ENCODE assay signal across 19 cellular contexts in genomic region chr3:88132894-88133293, GRCh38. TPM values are rescaled to one million over a fixed set of nuclear protein-coding genes. Genes with fewer than 3 reads are reported as not detected.
DNase-seq lines count a peak whose midpoint lies in the region; ATAC-seq and TF ChIP-seq lines count a peak whose summit lies in the region.
"Had no signal": no experiment of that assay in that cellular context is flagged by ENCODE, and none has a peak within 500 bp of the region (broad histone marks: within the 10 kb centered on the region; RNA-seq: fewer than 3 reads in every experiment).

No MANE protein-coding gene starts in this region.

- H3K79me1 ChIP-seq in IMR-90 (ENCODE audit: low read depth in 1 of 2, low read length in 2 of 2) (peaks cover 0 to 9% of the 10 kb centered on the region in 2 experiments; a peak in 1 of 4 replicates), trophoblast cell (ENCODE audit: low read length) (no peaks in the 10 kb centered on the region)

- peak overlapping the region; percentile 60; the same call in 1 of the 2 replicates for H3K4me2 ChIP-seq in IMR-90 (ENCODE audit: low read depth, low read length)
- no peak overlapping the region for H3K4me2 ChIP-seq in trophoblast cell (ENCODE audit: low read length)

- H3K9me1 ChIP-seq in IMR-90 (ENCODE audit: insufficient read depth, low read length): no peaks in the 10 kb centered on the region

- peak overlapping the region; percentile 47 for H3K27ac Mint-ChIP-seq in activated T-cell treated with anti-CD3 and anti-CD28 coated beads, Interleukin-2, amount 50 U/mL, for 24 hours
- H3K27ac Mint-ChIP-seq in endodermal cell: peak overlapping the region; percentile 50

- H3K36me3 ChIP-seq in IMR-90 (ENCODE audit: control insufficient read depth, insufficient read depth, low read length): peaks cover 6% of the 10 kb centered on the region
- H3K36me3 ChIP-seq in endodermal cell (ENCODE audit: control insufficient read depth, insufficient read depth, low read length): peaks cover 29% of the 10 kb centered on the region
- no peaks in the 10 kb centered on the region for H3K36me3 ChIP-seq in trophoblast cell (ENCODE audit: control insufficient read depth in 1 of 2, insufficient read depth in 2 of 2, low read length in 2 of 2)
- H3K36me3 ChIP-seq in spleen: peaks cover 0 to 84% (median 19%) of the 10 kb centered on the region in 6 donors

- H3K27me3 ChIP-seq in IMR-90 (ENCODE audit: control insufficient read depth, insufficient read depth, low read length) (no peaks in the 10 kb centered on the region), endodermal cell (ENCODE audit: control insufficient read depth, insufficient read depth, low read length, poor library complexity, severe bottlenecking) (no peaks in the 10 kb centered on the region), trophoblast cell (ENCODE audit: insufficient read depth, low read length) (no peaks in the 10 kb centered on the region), spleen (replicated peaks in 1 of 7) (no peaks in the 10 kb centered on the region)
- H3K27me3 ChIP-seq: Peyer's patch had no signal

- H2BK20ac ChIP-seq in IMR-90 (ENCODE audit: low read depth, low read length): no peak overlapping the region

- TF ChIP-seq POLR2A in IMR-90 (IDR thresholded peaks at IDR 0.05; ENCODE audit: low read depth, low read length) (no peak), spleen (IDR thresholded peaks at IDR 0.05) (no peak)

- H3K9ac ChIP-seq in IMR-90 (ENCODE audit: low read depth, low read length) (no peak overlapping the region), endodermal cell (ENCODE audit: extremely low read depth, low read length, poor library complexity, severe bottlenecking) (no peak overlapping the region), trophoblast cell (ENCODE audit: low read length) (no peak overlapping the region)

- H3K18ac ChIP-seq in IMR-90 (ENCODE audit: low read depth, low read length) (no peak overlapping the region), trophoblast cell (ENCODE audit: low read length) (no peak overlapping the region)

- H4K12ac ChIP-seq in trophoblast cell (ENCODE audit: low read depth, low read length): no peak overlapping the region

- H4K91ac ChIP-seq in IMR-90 (ENCODE audit: insufficient read depth, low read depth, low read length): no peak overlapping the region
- no peak overlapping the region for H4K91ac ChIP-seq in trophoblast cell (ENCODE audit: low read depth, low read length)

- H2BK120ac ChIP-seq in IMR-90 (ENCODE audit: low read depth, low read length) (no peak overlapping the region), trophoblast cell (ENCODE audit: insufficient read depth, low read length, poor library complexity) (no peak overlapping the region)

- in situ Hi-C loops in IMR-90 (cut with MboI; ENCODE audit: low sequenced_read_pairs): loop anchor here (25.0 kb wide), 1 partner anchor 1146 kb away; the partner anchor contains the start of gene VGLL3

- H3K56ac ChIP-seq in IMR-90 (ENCODE audit: extremely low read depth, insufficient read depth, low read length): no peak overlapping the region

- no peaks in the 10 kb centered on the region for H3K27me3 Mint-ChIP-seq in activated T-cell treated with anti-CD3 and anti-CD28 coated beads, Interleukin-2, amount 50 U/mL, for 24 hours
- H3K27me3 Mint-ChIP-seq in endodermal cell (ENCODE audit: insufficient read depth): no peaks in the 10 kb centered on the region

- TF ChIP-seq CTCF in IMR-90 (conservative IDR thresholded peaks at IDR 0.05; ENCODE audit: low read depth, low read length) (no peak), endodermal cell (conservative IDR thresholded peaks at IDR 0.05) (no peak), spleen (IDR thresholded peaks at IDR 0.05 in 8 of 11, conservative IDR thresholded peaks at IDR 0.05 in 3 of 11) (no peak)

- H2AFZ ChIP-seq in IMR-90 (replicated peaks; ENCODE audit: low read length, poor library complexity): no peak overlapping the region
- H2AFZ ChIP-seq in trophoblast cell (ENCODE audit: insufficient read depth, low read length, poor library complexity): no peak overlapping the region

- no peak overlapping the region for H2BK15ac ChIP-seq in IMR-90 (ENCODE audit: low read depth, low read length)

- no peak overlapping the region for H3K4me3 Mint-ChIP-seq in activated T-cell treated with anti-CD3 and anti-CD28 coated beads, Interleukin-2, amount 50 U/mL, for 24 hours
- H3K4me3 Mint-ChIP-seq in endodermal cell: no peak overlapping the region
- H3K4me3 Mint-ChIP-seq: H9 had no signal

- dilution Hi-C loops in IMR-90 (cut with HindIII; ENCODE audit: low sequenced_read_pairs, unreplicated experiment): no loop called here

- no peak overlapping the region for H3K4me3 ChIP-seq in IMR-90 (ENCODE audit: insufficient read depth, low read depth, low read length)
- no peak overlapping the region for H3K4me3 ChIP-seq in endodermal cell (ENCODE audit: low read length)
- H3K4me3 ChIP-seq in trophoblast cell (ENCODE audit: low read depth, low read length): no peak overlapping the region
- no peak overlapping the region for H3K4me3 ChIP-seq in spleen
- H3K4me3 ChIP-seq: K562, Peyer's patch had no signal

- no peak overlapping the region for H2AK9ac ChIP-seq in IMR-90 (replicated peaks; ENCODE audit: low read depth, low read length, poor library complexity)

- H3K23ac ChIP-seq in IMR-90 (ENCODE audit: low read depth, low read length): no peak overlapping the region
- no peak overlapping the region for H3K23ac ChIP-seq in trophoblast cell (ENCODE audit: low read length)

- intact Hi-C loops in IMR-90 (cut with micrococcal nuclease) (no loop called here), spleen (cut with DNase I; ENCODE audit: low total_unique reads) (no loop called here)

- H3K9me3 Mint-ChIP-seq in activated T-cell treated with anti-CD3 and anti-CD28 coated beads, Interleukin-2, amount 50 U/mL, for 24 hours: no peaks in the 10 kb centered on the region
- no peaks in the 10 kb centered on the region for H3K9me3 Mint-ChIP-seq in endodermal cell
- H3K9me3 Mint-ChIP-seq: H9 had no signal

- no peak overlapping the region for H4K5ac ChIP-seq in IMR-90 (ENCODE audit: low read depth, low read length)

- H3K4ac ChIP-seq in IMR-90 (ENCODE audit: low read depth, low read length) (no peak overlapping the region), trophoblast cell (ENCODE audit: low read depth, low read length) (no peak overlapping the region)

- H3K14ac ChIP-seq in IMR-90 (replicated peaks; ENCODE audit: low read depth, low read length) (no peak overlapping the region), trophoblast cell (ENCODE audit: low read length) (no peak overlapping the region)

- TF ChIP-seq RAD21 in IMR-90 (IDR thresholded peaks at IDR 0.05; ENCODE audit: low read length): no peak

- POLR2A ChIA-PET in IMR-90 (lab: Charles Lee; ENCODE audit: unreplicated experiment): no interaction called here

- no peaks in the 10 kb centered on the region for H4K20me1 ChIP-seq in IMR-90 (ENCODE audit: insufficient read depth, low read length)

- no TSS peak for BruUV-seq in IMR-90 (replicated peaks; lab: Mats Ljungman, UMichigan)

- peaks cover 10% of the 10 kb centered on the region for H3K4me1 Mint-ChIP-seq in activated T-cell treated with anti-CD3 and anti-CD28 coated beads, Interleukin-2, amount 50 U/mL, for 24 hours (ENCODE audit: low read depth)
- no peaks in the 10 kb centered on the region for H3K4me1 Mint-ChIP-seq in endodermal cell
- H3K4me1 Mint-ChIP-seq: H9 had no signal

- H4K8ac ChIP-seq in IMR-90 (ENCODE audit: low read depth in 2 of 2, low read length in 2 of 2) (no peak overlapping the region), trophoblast cell (ENCODE audit: low read depth, low read length) (no peak overlapping the region)

- peak overlapping the region; percentile 61 for H2BK5ac ChIP-seq in IMR-90 (ENCODE audit: low read depth, low read length, poor library complexity, severe bottlenecking)
- H2BK5ac ChIP-seq in trophoblast cell (ENCODE audit: low read depth, low read length, poor library complexity): peak overlapping the region; percentile 21

- H3K79me2 ChIP-seq in trophoblast cell (ENCODE audit: control insufficient read depth, insufficient read depth, low read length, poor library complexity): no peaks in the 10 kb centered on the region

- CTCF ChIA-PET in IMR-90 (lab: Yijun Ruan, JAX): interaction anchor here (1.2 kb wide), 1 partner anchor 20 kb away, joined by 3 read pairs; no protein-coding TSS in a partner anchor

- DNase-seq in activated T-cell treated with anti-CD3 and anti-CD28 coated beads, Interleukin-2, amount 50 U/mL, for 24 hours: no peak
- no peak for DNase-seq in activated T-cell treated with anti-CD3 and anti-CD28 coated beads, Interleukin-2, amount 50 U/mL, for 1 hour
- no peak for DNase-seq in IMR-90
- DNase-seq in endodermal cell: no peak
- peak in 1 of 2 donors; percentile 13 for DNase-seq in trophoblast cell
- DNase-seq in spleen: no peak
- DNase-seq: Caco-2, GDM1, H9, NCI-H1105 treated with DMSO at 0.1 percent for 48 hours, NCI-H1694, NCI-H2081 treated with DMSO at 0.1 percent for 48 hours, NCI-H446 treated with DMSO at 0.1 percent for 48 hours, NCI-H69, Peyer's patch had no signal

- H3K9me3 ChIP-seq in IMR-90 (ENCODE audit: control insufficient read depth, insufficient read depth, low read length) (no peaks in the 10 kb centered on the region), endodermal cell (ENCODE audit: control insufficient read depth, low read length) (no peaks in the 10 kb centered on the region), trophoblast cell (ENCODE audit: insufficient read depth, low read depth, low read length) (no peaks in the 10 kb centered on the region), spleen (no peaks in the 10 kb centered on the region)
- H3K9me3 ChIP-seq: Caco-2, Peyer's patch had no signal

- no peak overlapping the region for H2BK12ac ChIP-seq in trophoblast cell (ENCODE audit: low read length)

- no peak overlapping the region for H3K27ac ChIP-seq in IMR-90 (ENCODE audit: insufficient read depth, low read length)
- no peak overlapping the region for H3K27ac ChIP-seq in endodermal cell (ENCODE audit: low read depth, low read length)
- H3K27ac ChIP-seq in trophoblast cell (ENCODE audit: low read depth, low read length): no peak overlapping the region
- no peak overlapping the region for H3K27ac ChIP-seq in spleen
- H3K27ac ChIP-seq: 22Rv1, Peyer's patch had no signal

- ATAC-seq in IMR-90 (ENCODE audit: low read depth): peak; percentile 74
- no peak for ATAC-seq in GM21825 (IDR thresholded peaks at IDR 0.05; ENCODE audit: unreplicated experiment)
- ATAC-seq in HG02973 (IDR thresholded peaks at IDR 0.05; ENCODE audit: unreplicated experiment): no peak
- ATAC-seq: K562 had no signal

- WGBS in IMR-90 (ENCODE audit: extremely low coverage in 2 of 2, insufficient read length in 1 of 2), 2 experiments: no CpG with 5 or more reads among the region's 1 CpG
- WGBS in endodermal cell (ENCODE audit: insufficient coverage in 1 of 2, insufficient read length in 1 of 2), 2 experiments: 83 to 100% methylated on average over 1 of the region's 1 CpG
- no CpG with 5 or more reads among the region's 1 CpG for WGBS in trophoblast cell (ENCODE audit: extremely low coverage, insufficient coverage, insufficient read length)
- WGBS in spleen, 5 donors: 96 to 100% (median 98%) methylated on average over 1 of the region's 1 CpG

- H2AK5ac ChIP-seq in IMR-90 (ENCODE audit: low read depth, low read length) (no peak overlapping the region), trophoblast cell (ENCODE audit: low read length) (no peak overlapping the region)

- H3K36me3 Mint-ChIP-seq in activated T-cell treated with anti-CD3 and anti-CD28 coated beads, Interleukin-2, amount 50 U/mL, for 24 hours (ENCODE audit: low read depth): peaks cover 70% of the 10 kb centered on the region
- H3K36me3 Mint-ChIP-seq in endodermal cell (ENCODE audit: low read depth): peaks cover 12% of the 10 kb centered on the region

- H3K4me1 ChIP-seq in IMR-90 (ENCODE audit: control insufficient read depth, insufficient read depth, low read length): peaks cover 4% of the 10 kb centered on the region
- no peaks in the 10 kb centered on the region for H3K4me1 ChIP-seq in endodermal cell (ENCODE audit: control insufficient read depth, insufficient read depth, low read length)
- H3K4me1 ChIP-seq in trophoblast cell (ENCODE audit: control insufficient read depth in 1 of 2, insufficient read depth in 2 of 2, low read length in 2 of 2): peaks cover 0 to 2% of the 10 kb centered on the region in 2 experiments
- no peaks in the 10 kb centered on the region for H3K4me1 ChIP-seq in spleen
- H3K4me1 ChIP-seq: Caco-2, Peyer's patch had no signal

RNA-seq across cellular contexts. Expression of gene C3orf38, which starts 16.9 kb away (rescaled TPM):
- total RNA-seq in IMR-90 (2012; rRNA removed) (16.7 and 27.8 TPM in 2 replicates), endodermal cell (10 to 100 TPM; 35.9 to 37.9 TPM), spleen (10 to 100 TPM; 25.3 to 41.2 (median 33.9) TPM)
- polyA plus RNA-seq in IMR-90 (2012; rRNA removed) (9.2 and 11.1 TPM in 2 replicates), spleen (10 to 100 TPM in 1 of 3 donors, 1 to 10 TPM in 2; 8.1 to 12.5 (median 9.4) TPM)
- 1.7 and 1.9 TPM in 2 replicates for polyA plus RNA-seq in IMR-90 (2012; cell fraction: cytosol; rRNA removed)
- 0.69 and 2.5 TPM in 2 replicates for polyA plus RNA-seq in IMR-90 (2012; cell fraction: nucleus; rRNA removed; ENCODE audit: low replicate concordance)
- 34.3 TPM for polyA plus RNA-seq in endodermal cell (2013, experiment 1 of 2)
- 29.4 TPM for polyA plus RNA-seq in endodermal cell (2013, experiment 2 of 2)
- polyA plus RNA-seq in trophoblast cell (2013): 16.9 and 17.2 TPM in 2 replicates
